In the genomic region with DNA sequence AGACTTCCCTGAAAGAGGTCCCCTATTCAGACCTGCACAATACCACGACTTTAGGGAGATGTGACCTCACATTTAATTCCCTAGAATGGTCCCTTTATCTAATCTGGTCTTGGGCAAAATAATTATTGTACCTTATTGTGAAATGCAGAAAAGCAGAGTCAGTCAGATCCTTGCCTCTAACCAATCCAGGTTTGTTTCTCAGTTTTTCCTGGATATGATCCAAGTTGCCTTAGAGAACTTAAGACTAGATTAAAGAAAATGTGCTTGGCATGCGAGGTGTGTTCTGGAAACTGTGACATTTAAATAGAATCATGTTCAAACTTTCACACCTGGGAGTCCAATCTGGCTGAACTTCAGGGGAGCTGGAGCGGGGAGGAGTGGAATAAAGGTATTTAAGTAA, we compare ENCODE assay signal across 20 cellular contexts.
"Had no signal": no experiment of that assay in that cellular context is flagged by ENCODE, and none has a peak within 500 bp of the region (broad histone marks: within the 10 kb centered on the region; RNA-seq: fewer than 3 reads in every experiment).

No MANE protein-coding gene starts in this region.

- ATAC-seq: activated T-helper 17 cell treated with anti-CD3 and anti-CD28 coated beads, Interleukin-2, amount 50 U/mL, for 72 hours; left colon; mucosa of descending colon; natural killer cell; psoas muscle; stimulated activated naive CD8-positive, alpha-beta T cell treated with anti-CD3 and anti-CD28 coated beads, Interleukin-15, amount 100 ng/mL, for 72 hours; T-helper 17 cell; WTC11 had no signal

- H3K4me1 Mint-ChIP-seq: activated CD4-positive, alpha-beta T cell treated with anti-CD3 and anti-CD28 coated beads, Interleukin-2, amount 10 ng/mL, durations not matched to agents 7 days and 5 days; activated T-helper 17 cell treated with anti-CD3 and anti-CD28 coated beads, Interleukin-2, amount 50 U/mL, for 72 hours; natural killer cell; stimulated activated naive CD8-positive, alpha-beta T cell treated with anti-CD3 and anti-CD28 coated beads, Interleukin-15, amount 100 ng/mL, for 72 hours; T-helper 17 cell had no signal

- H3K36me3 ChIP-seq: adrenal gland, thoracic aorta had no signal

- H3K36me3 Mint-ChIP-seq: natural killer cell had no signal

- DNase-seq: activated CD4-positive, alpha-beta T cell treated with anti-CD3 and anti-CD28 coated beads, Interleukin-2, amount 10 ng/mL, durations not matched to agents 7 days and 5 days; activated CD8-positive, alpha-beta memory T cell treated with anti-CD3 and anti-CD28 coated beads for 24 hours; activated naive CD4-positive, alpha-beta T cell treated with anti-CD3 and anti-CD28 coated beads, Interleukin-2, amount 50 U/mL, for 16 hours; activated T-cell treated with anti-CD3 and anti-CD28 coated beads for 4 hours; adrenal gland; effector CD8-positive, alpha-beta T cell; foreskin fibroblast; glutamatergic neuron; left colon; mucosa of descending colon; natural killer cell; nucleus accumbens; psoas muscle; stimulated activated CD4-positive, alpha-beta T cell treated with anti-CD3 and anti-CD28 coated beads, Interleukin-2, amount 100 ng/mL, for 48 hours; stimulated activated naive CD8-positive, alpha-beta T cell treated with anti-CD3 and anti-CD28 coated beads, Interleukin-15, amount 100 ng/mL, for 72 hours; T-helper 17 cell had no signal

- H3K4me1 ChIP-seq: adrenal gland, psoas muscle had no signal

- H3K9me3 ChIP-seq: adrenal gland, psoas muscle, thoracic aorta had no signal

- H3K4me3 ChIP-seq: adrenal gland, coronary artery, mucosa of descending colon, psoas muscle, thoracic aorta had no signal

- H3K4me3 Mint-ChIP-seq: activated CD4-positive, alpha-beta T cell treated with anti-CD3 and anti-CD28 coated beads, Interleukin-2, amount 10 ng/mL, durations not matched to agents 7 days and 5 days; activated T-helper 17 cell treated with anti-CD3 and anti-CD28 coated beads, Interleukin-2, amount 50 U/mL, for 72 hours; natural killer cell; stimulated activated naive CD8-positive, alpha-beta T cell treated with anti-CD3 and anti-CD28 coated beads, Interleukin-15, amount 100 ng/mL, for 72 hours; T-helper 17 cell; WTC11 had no signal

- H3K27ac Mint-ChIP-seq: activated CD4-positive, alpha-beta T cell treated with anti-CD3 and anti-CD28 coated beads, Interleukin-2, amount 10 ng/mL, durations not matched to agents 7 days and 5 days; activated T-helper 17 cell treated with anti-CD3 and anti-CD28 coated beads, Interleukin-2, amount 50 U/mL, for 72 hours; natural killer cell; T-helper 17 cell; WTC11 had no signal

- H3K27me3 ChIP-seq: adrenal gland had no signal

- H3K27ac ChIP-seq: adrenal gland, coronary artery, psoas muscle, thoracic aorta had no signal

- H3K27me3 Mint-ChIP-seq: activated CD4-positive, alpha-beta T cell treated with anti-CD3 and anti-CD28 coated beads, Interleukin-2, amount 10 ng/mL, durations not matched to agents 7 days and 5 days; activated T-helper 17 cell treated with anti-CD3 and anti-CD28 coated beads, Interleukin-2, amount 50 U/mL, for 72 hours; stimulated activated naive CD8-positive, alpha-beta T cell treated with anti-CD3 and anti-CD28 coated beads, Interleukin-15, amount 100 ng/mL, for 72 hours; T-helper 17 cell had no signal
